ENCODE assay signal across 11 cellular contexts in the genomic region with DNA sequence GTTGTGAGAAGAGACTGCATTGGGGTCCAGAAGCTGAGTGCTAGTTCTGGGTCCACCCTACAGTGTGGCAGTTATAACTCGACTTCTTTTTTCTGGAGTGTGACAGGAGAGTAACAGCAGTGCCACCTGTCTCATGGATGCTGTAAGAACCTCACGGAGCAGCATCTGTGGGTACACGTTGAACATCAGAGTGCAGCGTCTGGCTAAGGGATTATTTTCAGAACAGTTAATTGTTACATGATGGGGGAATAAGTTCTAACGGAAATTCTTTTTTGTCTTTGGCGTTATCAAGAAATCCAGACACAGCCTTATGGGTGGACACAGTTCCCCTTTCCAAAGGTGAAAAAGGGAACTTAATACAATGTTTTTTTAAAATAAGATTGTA. TPM values are rescaled to one million over a fixed set of nuclear protein-coding genes. Genes with fewer than 3 reads are reported as not detected.
A peak's percentile ranks its signal among the peaks of the same experiment; 100 is the strongest.
DNase-seq lines count a peak whose midpoint lies in the region; ATAC-seq and TF ChIP-seq lines count a peak whose summit lies in the region.
"Had no signal": no experiment of that assay in that cellular context is flagged by ENCODE, and none has a peak within 500 bp of the region (broad histone marks: within the 10 kb centered on the region; RNA-seq: fewer than 3 reads in every experiment).

No MANE protein-coding gene starts in this region.

- H3K9ac ChIP-seq in SK-N-MC (ENCODE audit: insufficient read length), result no peak overlapping the region

- H3K4me1 ChIP-seq in HEK293 (ENCODE audit: control insufficient read depth, insufficient read depth, low read length) (no peaks in the 10 kb centered on the region), foreskin keratinocyte (no peaks in the 10 kb centered on the region)

- H3K27ac ChIP-seq in 22Rv1 (no peak overlapping the region), HEK293 (ENCODE audit: extremely low read depth, low read depth, low read length) (no peak overlapping the region), SK-N-MC (peak overlapping the region; percentile 7), foreskin keratinocyte (no peak overlapping the region)

- ATAC-seq in foreskin keratinocyte (no peak), GM18873 (IDR thresholded peaks at IDR 0.05; ENCODE audit: low FRiP score, unreplicated experiment) (no peak)
- ATAC-seq: stimulated activated memory B cell treated with anti-CD40 and anti-IgM and Interleukin-4, amounts not matched to agents 10 μg/mL and 1 μg/mL and 100 μg/mL, for 72 hours had no signal

- CTCF ChIA-PET in HEK293 (lab: Yijun Ruan, JAX), result no interaction called here

- TF ChIP-seq CTCF in 22Rv1 (IDR thresholded peaks at IDR 0.05) (0 out of 2 replicates have a peak, but pooled peaks have one; percentile 10), HEK293 (tag by site-specific recombination; IDR thresholded peaks at IDR 0.05) (0 out of 2 replicates have a peak, but pooled peaks have one; percentile 16), foreskin keratinocyte (conservative IDR thresholded peaks at IDR 0.05) (peak; percentile 25)

- peaks cover 5% of the 10 kb centered on the region for H3K27me3 ChIP-seq in foreskin keratinocyte

- H3K9me3 ChIP-seq in HEK293 (ENCODE audit: control insufficient read depth, insufficient read depth, low read depth, low read length), result no peaks in the 10 kb centered on the region
- H3K9me3 ChIP-seq in SK-N-MC (ENCODE audit: low read depth, low read length), result peaks cover 9% of the 10 kb centered on the region; the same call in 1 of the 2 replicates
- H3K9me3 ChIP-seq: Caco-2 had no signal

- H3K36me3 ChIP-seq in HEK293 (ENCODE audit: control insufficient read depth in 2 of 2, insufficient read depth in 1 of 2, low read length in 2 of 2), result peaks cover 13 to 20% of the 10 kb centered on the region in 2 experiments
- H3K36me3 ChIP-seq in SK-N-MC (ENCODE audit: insufficient read depth, low read length), result peaks cover 20% of the 10 kb centered on the region

- POLR2A ChIA-PET in HEK293 (lab: Yijun Ruan, JAX), result no interaction called here

- H3K4me3 ChIP-seq in HEK293 (ENCODE audit: low read depth, low read length) (no peak overlapping the region), SK-N-MC (no peak overlapping the region)
- H3K4me3 ChIP-seq: heart right ventricle had no signal

- DNase-seq in SK-N-MC (ENCODE audit: low read depth, low spot score), result no peak
- no peak for DNase-seq in foreskin keratinocyte
- DNase-seq in NCI-H146 treated with DMSO at 0.1 percent for 48 hours (lab: John Stamatoyannopoulos, UW; ENCODE audit: unreplicated experiment), result no peak
- no peak for DNase-seq in NCI-H345 (lab: John Stamatoyannopoulos, UW)
- DNase-seq in central memory CD4-positive, alpha-beta T cell, result no peak
- DNase-seq: Caco-2, heart right ventricle had no signal

TF ChIP-seq in HEK293, 187 proteins besides CTCF, POLR2A, EP300 and RAD21:
- no peak for TF ChIP-seq ZBTB26 (tag by site-specific recombination; optimal IDR thresholded peaks at IDR 0.05)
- TF ChIP-seq ZSCAN4 (tag by site-specific recombination; IDR thresholded peaks at IDR 0.05), result no peak
- TF ChIP-seq ZNF138 (tag by site-specific recombination; IDR thresholded peaks at IDR 0.05; ENCODE audit: borderline replicate concordance), result no peak
- no peak for TF ChIP-seq ZNF426 (tag by site-specific recombination; IDR thresholded peaks at IDR 0.05)
- TF ChIP-seq ZNF26 (tag by site-specific recombination; IDR thresholded peaks at IDR 0.05), result no peak
- peak; percentile 28 for TF ChIP-seq ZNF654 (tag by site-specific recombination; IDR thresholded peaks at IDR 0.05; ENCODE audit: low read depth)

RNA-seq across cellular contexts. Expression of gene TOGARAM2, which starts 28.3 kb away (rescaled TPM):
- total RNA-seq in foreskin keratinocyte, result 0.24 and 0.28 TPM in 2 replicates
- polyA plus RNA-seq in foreskin keratinocyte, result 0.06 and 0.10 TPM in 2 replicates

RNA-seq across cellular contexts. Expression of gene WDR43, which starts 58.3 kb away (rescaled TPM):
- total RNA-seq in foreskin keratinocyte, result 78.3 and 85.8 TPM in 2 replicates
- 16.2 and 24.9 TPM in 2 replicates for polyA plus RNA-seq in foreskin keratinocyte
